Comparison of ENCODE assay signal across 1 cellular context in the genomic region with DNA sequence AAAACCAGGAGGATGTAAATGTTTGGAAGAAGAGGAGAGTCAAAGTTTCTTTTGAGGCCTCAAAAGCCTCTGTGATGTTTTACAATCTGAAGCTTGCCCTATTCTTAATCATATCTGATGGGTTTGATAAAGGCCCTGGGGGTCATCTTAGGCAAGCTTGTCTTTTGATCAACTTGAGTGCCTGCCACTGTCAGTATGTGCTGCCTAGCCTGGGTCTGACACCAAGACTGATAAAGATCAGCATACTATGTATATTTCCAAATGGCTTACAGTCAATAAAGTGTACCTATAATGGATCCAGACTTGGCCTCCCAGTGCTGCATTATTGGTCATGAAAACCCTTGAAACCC.
TF ChIP-seq lines count a peak whose summit lies in the region.

No MANE protein-coding gene starts in this region.

TF ChIP-seq in HepG2, 621 proteins besides CTCF, POLR2A, EP300 and RAD21:
- TF ChIP-seq, protein P1, sequence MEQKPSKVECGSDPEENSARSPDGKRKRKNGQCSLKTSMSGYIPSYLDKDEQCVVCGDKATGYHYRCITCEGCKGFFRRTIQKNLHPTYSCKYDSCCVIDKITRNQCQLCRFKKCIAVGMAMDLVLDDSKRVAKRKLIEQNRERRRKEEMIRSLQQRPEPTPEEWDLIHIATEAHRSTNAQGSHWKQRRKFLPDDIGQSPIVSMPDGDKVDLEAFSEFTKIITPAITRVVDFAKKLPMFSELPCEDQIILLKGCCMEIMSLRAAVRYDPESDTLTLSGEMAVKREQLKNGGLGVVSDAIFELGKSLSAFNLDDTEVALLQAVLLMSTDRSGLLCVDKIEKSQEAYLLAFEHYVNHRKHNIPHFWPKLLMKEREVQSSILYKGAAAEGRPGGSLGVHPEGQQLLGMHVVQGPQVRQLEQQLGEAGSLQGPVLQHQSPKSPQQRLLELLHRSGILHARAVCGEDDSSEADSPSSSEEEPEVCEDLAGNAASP (CRISPR knock-in tag; IDR thresholded peaks at IDR 0.05; ENCODE audit: borderline replicate concordance), result no peak
- TF ChIP-seq ZSCAN20 (CRISPR knock-in tag; IDR thresholded peaks at IDR 0.05; ENCODE audit: borderline replicate concordance), result no peak
- TF ChIP-seq, protein P2, sequence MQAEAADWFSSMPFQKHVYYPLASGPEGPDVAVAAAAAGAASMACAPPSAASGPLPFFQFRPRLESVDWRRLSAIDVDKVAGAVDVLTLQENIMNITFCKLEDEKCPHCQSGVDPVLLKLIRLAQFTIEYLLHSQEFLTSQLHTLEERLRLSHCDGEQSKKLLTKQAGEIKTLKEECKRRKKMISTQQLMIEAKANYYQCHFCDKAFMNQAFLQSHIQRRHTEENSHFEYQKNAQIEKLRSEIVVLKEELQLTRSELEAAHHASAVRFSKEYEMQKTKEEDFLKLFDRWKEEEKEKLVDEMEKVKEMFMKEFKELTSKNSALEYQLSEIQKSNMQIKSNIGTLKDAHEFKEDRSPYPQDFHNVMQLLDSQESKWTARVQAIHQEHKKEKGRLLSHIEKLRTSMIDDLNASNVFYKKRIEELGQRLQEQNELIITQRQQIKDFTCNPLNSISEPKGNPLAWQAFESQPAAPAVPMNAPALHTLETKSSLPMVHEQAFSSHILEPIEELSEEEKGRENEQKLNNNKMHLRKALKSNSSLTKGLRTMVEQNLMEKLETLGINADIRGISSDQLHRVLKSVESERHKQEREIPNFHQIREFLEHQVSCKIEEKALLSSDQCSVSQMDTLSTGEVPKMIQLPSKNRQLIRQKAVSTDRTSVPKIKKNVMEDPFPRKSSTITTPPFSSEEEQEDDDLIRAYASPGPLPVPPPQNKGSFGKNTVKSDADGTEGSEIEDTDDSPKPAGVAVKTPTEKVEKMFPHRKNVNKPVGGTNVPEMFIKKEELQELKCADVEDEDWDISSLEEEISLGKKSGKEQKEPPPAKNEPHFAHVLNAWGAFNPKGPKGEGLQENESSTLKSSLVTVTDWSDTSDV (CRISPR knock-in tag; IDR thresholded peaks at IDR 0.05), result no peak
- TF ChIP-seq ZNF891 (CRISPR knock-in tag; IDR thresholded peaks at IDR 0.05), result no peak
- TF ChIP-seq, protein P3, sequence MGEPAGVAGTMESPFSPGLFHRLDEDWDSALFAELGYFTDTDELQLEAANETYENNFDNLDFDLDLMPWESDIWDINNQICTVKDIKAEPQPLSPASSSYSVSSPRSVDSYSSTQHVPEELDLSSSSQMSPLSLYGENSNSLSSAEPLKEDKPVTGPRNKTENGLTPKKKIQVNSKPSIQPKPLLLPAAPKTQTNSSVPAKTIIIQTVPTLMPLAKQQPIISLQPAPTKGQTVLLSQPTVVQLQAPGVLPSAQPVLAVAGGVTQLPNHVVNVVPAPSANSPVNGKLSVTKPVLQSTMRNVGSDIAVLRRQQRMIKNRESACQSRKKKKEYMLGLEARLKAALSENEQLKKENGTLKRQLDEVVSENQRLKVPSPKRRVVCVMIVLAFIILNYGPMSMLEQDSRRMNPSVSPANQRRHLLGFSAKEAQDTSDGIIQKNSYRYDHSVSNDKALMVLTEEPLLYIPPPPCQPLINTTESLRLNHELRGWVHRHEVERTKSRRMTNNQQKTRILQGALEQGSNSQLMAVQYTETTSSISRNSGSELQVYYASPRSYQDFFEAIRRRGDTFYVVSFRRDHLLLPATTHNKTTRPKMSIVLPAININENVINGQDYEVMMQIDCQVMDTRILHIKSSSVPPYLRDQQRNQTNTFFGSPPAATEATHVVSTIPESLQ (CRISPR knock-in tag; conservative IDR thresholded peaks at IDR 0.05), result no peak
- TF ChIP-seq, protein P4, sequence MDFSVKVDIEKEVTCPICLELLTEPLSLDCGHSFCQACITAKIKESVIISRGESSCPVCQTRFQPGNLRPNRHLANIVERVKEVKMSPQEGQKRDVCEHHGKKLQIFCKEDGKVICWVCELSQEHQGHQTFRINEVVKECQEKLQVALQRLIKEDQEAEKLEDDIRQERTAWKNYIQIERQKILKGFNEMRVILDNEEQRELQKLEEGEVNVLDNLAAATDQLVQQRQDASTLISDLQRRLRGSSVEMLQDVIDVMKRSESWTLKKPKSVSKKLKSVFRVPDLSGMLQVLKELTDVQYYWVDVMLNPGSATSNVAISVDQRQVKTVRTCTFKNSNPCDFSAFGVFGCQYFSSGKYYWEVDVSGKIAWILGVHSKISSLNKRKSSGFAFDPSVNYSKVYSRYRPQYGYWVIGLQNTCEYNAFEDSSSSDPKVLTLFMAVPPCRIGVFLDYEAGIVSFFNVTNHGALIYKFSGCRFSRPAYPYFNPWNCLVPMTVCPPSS (IDR thresholded peaks at IDR 0.05), result no peak
- TF ChIP-seq ZBTB7A (CRISPR knock-in tag; IDR thresholded peaks at IDR 0.05), result no peak
- TF ChIP-seq, protein P5, sequence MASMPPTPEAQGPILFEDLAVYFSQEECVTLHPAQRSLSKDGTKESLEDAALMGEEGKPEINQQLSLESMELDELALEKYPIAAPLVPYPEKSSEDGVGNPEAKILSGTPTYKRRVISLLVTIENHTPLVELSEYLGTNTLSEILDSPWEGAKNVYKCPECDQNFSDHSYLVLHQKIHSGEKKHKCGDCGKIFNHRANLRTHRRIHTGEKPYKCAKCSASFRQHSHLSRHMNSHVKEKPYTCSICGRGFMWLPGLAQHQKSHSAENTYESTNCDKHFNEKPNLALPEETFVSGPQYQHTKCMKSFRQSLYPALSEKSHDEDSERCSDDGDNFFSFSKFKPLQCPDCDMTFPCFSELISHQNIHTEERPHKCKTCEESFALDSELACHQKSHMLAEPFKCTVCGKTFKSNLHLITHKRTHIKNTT (CRISPR knock-in tag; IDR thresholded peaks at IDR 0.05), result no peak
- no peak for TF ChIP-seq KMT2A (CRISPR knock-in tag; IDR thresholded peaks at IDR 0.05)
- TF ChIP-seq SATB2 (CRISPR knock-in tag; IDR thresholded peaks at IDR 0.05), result no peak
- TF ChIP-seq KAT8 (CRISPR knock-in tag; IDR thresholded peaks at IDR 0.05), result no peak
- TF ChIP-seq, protein P6, sequence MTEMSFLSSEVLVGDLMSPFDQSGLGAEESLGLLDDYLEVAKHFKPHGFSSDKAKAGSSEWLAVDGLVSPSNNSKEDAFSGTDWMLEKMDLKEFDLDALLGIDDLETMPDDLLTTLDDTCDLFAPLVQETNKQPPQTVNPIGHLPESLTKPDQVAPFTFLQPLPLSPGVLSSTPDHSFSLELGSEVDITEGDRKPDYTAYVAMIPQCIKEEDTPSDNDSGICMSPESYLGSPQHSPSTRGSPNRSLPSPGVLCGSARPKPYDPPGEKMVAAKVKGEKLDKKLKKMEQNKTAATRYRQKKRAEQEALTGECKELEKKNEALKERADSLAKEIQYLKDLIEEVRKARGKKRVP (CRISPR knock-in tag; IDR thresholded peaks at IDR 0.05), result no peak
- no peak for TF ChIP-seq FOXP1 (IDR thresholded peaks at IDR 0.05)
- TF ChIP-seq FOXP1 (CRISPR knock-in tag; IDR thresholded peaks at IDR 0.05), result no peak
- TF ChIP-seq MIER3 (CRISPR knock-in tag; IDR thresholded peaks at IDR 0.05; ENCODE audit: borderline replicate concordance), result no peak
- TF ChIP-seq IKZF1 (IDR thresholded peaks at IDR 0.05), result no peak
- TF ChIP-seq ZNF207 (IDR thresholded peaks at IDR 0.05; ENCODE audit: borderline replicate concordance), result no peak
- no peak for TF ChIP-seq ELF3 (CRISPR knock-in tag; IDR thresholded peaks at IDR 0.05)
- TF ChIP-seq, protein P7, sequence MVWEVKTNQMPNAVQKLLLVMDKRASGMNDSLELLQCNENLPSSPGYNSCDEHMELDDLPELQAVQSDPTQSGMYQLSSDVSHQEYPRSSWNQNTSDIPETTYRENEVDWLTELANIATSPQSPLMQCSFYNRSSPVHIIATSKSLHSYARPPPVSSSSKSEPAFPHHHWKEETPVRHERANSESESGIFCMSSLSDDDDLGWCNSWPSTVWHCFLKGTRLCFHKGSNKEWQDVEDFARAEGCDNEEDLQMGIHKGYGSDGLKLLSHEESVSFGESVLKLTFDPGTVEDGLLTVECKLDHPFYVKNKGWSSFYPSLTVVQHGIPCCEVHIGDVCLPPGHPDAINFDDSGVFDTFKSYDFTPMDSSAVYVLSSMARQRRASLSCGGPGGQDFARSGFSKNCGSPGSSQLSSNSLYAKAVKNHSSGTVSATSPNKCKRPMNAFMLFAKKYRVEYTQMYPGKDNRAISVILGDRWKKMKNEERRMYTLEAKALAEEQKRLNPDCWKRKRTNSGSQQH (CRISPR knock-in tag; IDR thresholded peaks at IDR 0.05; ENCODE audit: low read depth), result no peak
- no peak for TF ChIP-seq HDAC1 (CRISPR knock-in tag; IDR thresholded peaks at IDR 0.05)
- TF ChIP-seq, protein P8, sequence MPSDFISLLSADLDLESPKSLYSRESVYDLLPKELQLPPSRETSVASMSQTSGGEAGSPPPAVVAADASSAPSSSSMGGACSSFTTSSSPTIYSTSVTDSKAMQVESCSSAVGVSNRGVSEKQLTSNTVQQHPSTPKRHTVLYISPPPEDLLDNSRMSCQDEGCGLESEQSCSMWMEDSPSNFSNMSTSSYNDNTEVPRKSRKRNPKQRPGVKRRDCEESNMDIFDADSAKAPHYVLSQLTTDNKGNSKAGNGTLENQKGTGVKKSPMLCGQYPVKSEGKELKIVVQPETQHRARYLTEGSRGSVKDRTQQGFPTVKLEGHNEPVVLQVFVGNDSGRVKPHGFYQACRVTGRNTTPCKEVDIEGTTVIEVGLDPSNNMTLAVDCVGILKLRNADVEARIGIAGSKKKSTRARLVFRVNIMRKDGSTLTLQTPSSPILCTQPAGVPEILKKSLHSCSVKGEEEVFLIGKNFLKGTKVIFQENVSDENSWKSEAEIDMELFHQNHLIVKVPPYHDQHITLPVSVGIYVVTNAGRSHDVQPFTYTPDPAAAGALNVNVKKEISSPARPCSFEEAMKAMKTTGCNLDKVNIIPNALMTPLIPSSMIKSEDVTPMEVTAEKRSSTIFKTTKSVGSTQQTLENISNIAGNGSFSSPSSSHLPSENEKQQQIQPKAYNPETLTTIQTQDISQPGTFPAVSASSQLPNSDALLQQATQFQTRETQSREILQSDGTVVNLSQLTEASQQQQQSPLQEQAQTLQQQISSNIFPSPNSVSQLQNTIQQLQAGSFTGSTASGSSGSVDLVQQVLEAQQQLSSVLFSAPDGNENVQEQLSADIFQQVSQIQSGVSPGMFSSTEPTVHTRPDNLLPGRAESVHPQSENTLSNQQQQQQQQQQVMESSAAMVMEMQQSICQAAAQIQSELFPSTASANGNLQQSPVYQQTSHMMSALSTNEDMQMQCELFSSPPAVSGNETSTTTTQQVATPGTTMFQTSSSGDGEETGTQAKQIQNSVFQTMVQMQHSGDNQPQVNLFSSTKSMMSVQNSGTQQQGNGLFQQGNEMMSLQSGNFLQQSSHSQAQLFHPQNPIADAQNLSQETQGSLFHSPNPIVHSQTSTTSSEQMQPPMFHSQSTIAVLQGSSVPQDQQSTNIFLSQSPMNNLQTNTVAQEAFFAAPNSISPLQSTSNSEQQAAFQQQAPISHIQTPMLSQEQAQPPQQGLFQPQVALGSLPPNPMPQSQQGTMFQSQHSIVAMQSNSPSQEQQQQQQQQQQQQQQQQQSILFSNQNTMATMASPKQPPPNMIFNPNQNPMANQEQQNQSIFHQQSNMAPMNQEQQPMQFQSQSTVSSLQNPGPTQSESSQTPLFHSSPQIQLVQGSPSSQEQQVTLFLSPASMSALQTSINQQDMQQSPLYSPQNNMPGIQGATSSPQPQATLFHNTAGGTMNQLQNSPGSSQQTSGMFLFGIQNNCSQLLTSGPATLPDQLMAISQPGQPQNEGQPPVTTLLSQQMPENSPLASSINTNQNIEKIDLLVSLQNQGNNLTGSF (CRISPR knock-in tag; IDR thresholded peaks at IDR 0.05), result no peak
TF ChIP-seq in HepG2: peak in this region for 0.
